Comparison of ENCODE assay signal across 30 cellular contexts in genomic region chr11:32224580-32224979, GRCh38.
"Had no signal": no experiment of that assay in that cellular context is flagged by ENCODE, and none has a peak within 500 bp of the region (broad histone marks: within the 10 kb centered on the region; RNA-seq: fewer than 3 reads in every experiment).

No MANE protein-coding gene starts in this region.

- DNase-seq: dermis blood vessel endothelial cell; effector memory CD4-positive, alpha-beta T cell; esophagus squamous epithelium; foreskin melanocyte; hypothalamus; left cardiac atrium; left lung; mammary epithelial cell; mesendoderm; midbrain; naive thymus-derived CD4-positive, alpha-beta T cell; stimulated activated CD4-positive, alpha-beta T cell treated with anti-CD3 and anti-CD28 coated beads, Interleukin-12 subunit alpha, Interleukin-12 subunit beta, amount 100 ng/mL, for 4 hours; stimulated activated CD4-positive, alpha-beta T cell treated with anti-CD3 and anti-CD28 coated beads, Interleukin-1b, Interleukin-23, amount 100 ng/mL, for 48 hours; stimulated activated CD4-positive, alpha-beta T cell treated with anti-CD3 and anti-CD28 coated beads, Interleukin-4, amount 100 ng/mL, for 1 hour; stimulated activated CD8-positive, alpha-beta memory T cell treated with anti-CD3 and anti-CD28 coated beads, Interleukin-4, amount 100 ng/mL, for 48 hours; stimulated activated naive CD4-positive, alpha-beta T cell; stimulated activated naive CD8-positive, alpha-beta T cell treated with anti-CD3 and anti-CD28 coated beads, Interleukin-15, amount 100 ng/mL, for 72 hours; transverse colon; upper lobe of right lung; uterus had no signal

- H3K4me3 Mint-ChIP-seq: naive thymus-derived CD4-positive, alpha-beta T cell; nephron; neural progenitor cell; stimulated activated naive CD8-positive, alpha-beta T cell treated with anti-CD3 and anti-CD28 coated beads, Interleukin-15, amount 100 ng/mL, for 72 hours had no signal

- H3K4me1 ChIP-seq: esophagus squamous epithelium, left lung, neural progenitor cell, prostate gland, right atrium auricular region, suprapubic skin, transverse colon, upper lobe of right lung, uterus had no signal

- H3K4me3 ChIP-seq: coronary artery, esophagus squamous epithelium, left lung, neural progenitor cell, prostate gland, right atrium auricular region, smooth muscle cell, suprapubic skin, transverse colon, upper lobe of right lung, uterus had no signal

- ATAC-seq: left cardiac atrium; naive thymus-derived CD4-positive, alpha-beta T cell; sciatic nerve; stimulated activated naive CD8-positive, alpha-beta T cell treated with anti-CD3 and anti-CD28 coated beads, Interleukin-15, amount 100 ng/mL, for 72 hours; upper lobe of right lung had no signal

- H3K36me3 Mint-ChIP-seq: naive thymus-derived CD4-positive, alpha-beta T cell; neural progenitor cell had no signal

- H3K27ac ChIP-seq: coronary artery, esophagus squamous epithelium, left lung, neural progenitor cell, prostate gland, right atrium auricular region, suprapubic skin, transverse colon, upper lobe of right lung, uterus had no signal

- H3K9ac ChIP-seq: neural progenitor cell had no signal

- H3K4me2 ChIP-seq: neural progenitor cell, smooth muscle cell had no signal

- H3K27me3 Mint-ChIP-seq: stimulated activated naive CD8-positive, alpha-beta T cell treated with anti-CD3 and anti-CD28 coated beads, Interleukin-15, amount 100 ng/mL, for 72 hours had no signal

- H3K27ac Mint-ChIP-seq: neural progenitor cell had no signal

- H2AFZ ChIP-seq: neural progenitor cell had no signal

- H3K9me3 Mint-ChIP-seq: naive thymus-derived CD4-positive, alpha-beta T cell; nephron; stimulated activated naive CD8-positive, alpha-beta T cell treated with anti-CD3 and anti-CD28 coated beads, Interleukin-15, amount 100 ng/mL, for 72 hours had no signal

- H3K9me3 ChIP-seq: esophagus squamous epithelium, left lung, prostate gland, right atrium auricular region, suprapubic skin, transverse colon, upper lobe of right lung, uterus had no signal

- H3K27me3 ChIP-seq: esophagus squamous epithelium, neural progenitor cell, right atrium auricular region, suprapubic skin, transverse colon, upper lobe of right lung, uterus had no signal

- H3K4me1 Mint-ChIP-seq: stimulated activated naive CD8-positive, alpha-beta T cell treated with anti-CD3 and anti-CD28 coated beads, Interleukin-15, amount 100 ng/mL, for 72 hours had no signal

- FAIRE-seq: endothelial cell of umbilical vein, islet of Langerhans had no signal

- H3K36me3 ChIP-seq: esophagus squamous epithelium, left lung, neural progenitor cell, prostate gland, right atrium auricular region, suprapubic skin, transverse colon, upper lobe of right lung, uterus had no signal
